8 cellular contexts compared by ENCODE assay signal in the genomic region with DNA sequence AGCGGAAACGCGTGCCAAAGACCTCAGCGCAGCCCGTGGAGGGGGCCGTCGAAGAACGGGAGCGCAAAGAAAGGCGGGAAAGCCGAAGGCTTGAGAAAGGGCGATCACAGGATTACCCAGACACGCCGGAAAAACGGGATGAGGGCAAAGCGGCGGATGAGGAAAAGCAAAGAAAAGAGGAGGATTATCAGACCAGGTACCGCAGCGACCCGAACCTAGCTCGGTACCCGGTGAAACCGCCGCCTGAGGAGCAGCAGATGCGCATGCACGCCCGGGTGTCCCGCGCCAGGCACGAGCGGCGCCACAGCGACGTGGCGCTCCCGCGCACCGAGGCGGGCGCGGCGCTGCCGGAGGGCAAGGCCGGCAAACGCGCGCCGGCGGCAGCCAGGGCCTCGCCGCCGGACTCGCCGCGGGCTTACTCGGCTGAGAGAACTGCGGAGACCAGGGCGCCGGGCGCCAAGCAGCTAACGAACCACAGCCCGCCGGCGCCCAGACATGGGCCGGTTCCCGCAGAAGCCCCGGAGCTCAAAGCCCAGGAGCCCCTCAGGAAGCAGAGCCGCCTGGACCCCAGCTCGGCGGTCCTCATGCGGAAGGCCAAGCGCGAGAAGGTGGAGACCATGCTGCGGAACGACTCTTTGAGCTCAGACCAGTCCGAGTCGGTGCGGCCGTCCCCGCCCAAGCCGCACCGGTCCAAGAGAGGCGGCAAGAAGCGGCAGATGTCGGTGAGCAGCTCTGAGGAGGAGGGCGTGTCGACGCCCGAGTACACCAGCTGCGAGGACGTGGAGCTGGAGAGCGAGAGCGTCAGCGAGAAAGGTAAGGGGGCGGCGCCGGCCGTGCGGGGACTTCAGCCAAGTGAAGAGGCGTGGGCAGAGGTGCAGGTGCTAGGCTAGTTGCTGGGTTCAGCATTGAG.
DNase-seq lines count a peak whose midpoint lies in the region; ATAC-seq and TF ChIP-seq lines count a peak whose summit lies in the region.

No MANE protein-coding gene starts in this region.

- H3K27ac Mint-ChIP-seq in activated T-helper 17 cell treated with anti-CD3 and anti-CD28 coated beads, Interleukin-2, amount 50 U/mL, for 72 hours, result no peak overlapping the region

- H3K4me3 ChIP-seq in KMS-11 (IDR thresholded peaks at IDR 0.05; ENCODE audit: insufficient read depth, low read depth, low read length) (no peak overlapping the region), iPS DF 6.9 (ENCODE audit: low read length) (peak overlapping the region; percentile 13; the same call in 1 of the 2 replicates), skeletal muscle tissue (ENCODE audit: low read length in 3 of 3) (peak overlapping the region; percentile 14 to 61 (median 56))

- H3K4me1 ChIP-seq in ES-I3 (ENCODE audit: insufficient read depth, low read length) (no peaks in the 10 kb centered on the region), KMS-11 (ENCODE audit: low read depth, poor library complexity, severe bottlenecking) (peaks cover 7% of the 10 kb centered on the region), iPS DF 6.9 (ENCODE audit: control insufficient read depth, insufficient read depth, low read length) (no peaks in the 10 kb centered on the region), skeletal muscle tissue (ENCODE audit: control insufficient read depth in 3 of 3, insufficient read depth in 3 of 3, low read length in 3 of 3) (peaks cover 5 to 9% (median 5%) of the 10 kb centered on the region in 3 donors)

- peaks cover 4% of the 10 kb centered on the region for H3K4me1 Mint-ChIP-seq in activated T-helper 17 cell treated with anti-CD3 and anti-CD28 coated beads, Interleukin-2, amount 50 U/mL, for 72 hours

- H3K9me3 Mint-ChIP-seq in activated T-helper 17 cell treated with anti-CD3 and anti-CD28 coated beads, Interleukin-2, amount 50 U/mL, for 72 hours, result peaks cover 12% of the 10 kb centered on the region

- H4K20me1 ChIP-seq in KMS-11 (ENCODE audit: insufficient read depth), result no peaks in the 10 kb centered on the region

- DNase-seq in anterior cingulate cortex (lab: John Stamatoyannopoulos, UW) (peak in 40 of 58 donors; percentile 5 to 54 (median 28)), iPS DF 6.9 (ENCODE audit: low read depth, low spot score) (peak; percentile 41), NCI-H1436 (lab: John Stamatoyannopoulos, UW) (no peak)

- H3K9me3 ChIP-seq in ES-I3 (ENCODE audit: control insufficient read depth, insufficient read depth, low read length) (no peaks in the 10 kb centered on the region), iPS DF 6.9 (ENCODE audit: control insufficient read depth, insufficient read depth, low read length) (no peaks in the 10 kb centered on the region), skeletal muscle tissue (ENCODE audit: control insufficient read depth in 3 of 3, low read length in 3 of 3) (no peaks in the 10 kb centered on the region)

- H3K36me3 Mint-ChIP-seq in activated T-helper 17 cell treated with anti-CD3 and anti-CD28 coated beads, Interleukin-2, amount 50 U/mL, for 72 hours (ENCODE audit: low read depth), result peaks cover 6% of the 10 kb centered on the region

- no peak overlapping the region for H3K4me3 Mint-ChIP-seq in activated T-helper 17 cell treated with anti-CD3 and anti-CD28 coated beads, Interleukin-2, amount 50 U/mL, for 72 hours

- no peaks in the 10 kb centered on the region; the same call in 1 of the 2 replicates for H3K27me3 ChIP-seq in KMS-11 (ENCODE audit: insufficient read depth, low read depth)
- peaks cover 1% of the 10 kb centered on the region; the same call in 1 of the 2 replicates for H3K27me3 ChIP-seq in iPS DF 6.9 (ENCODE audit: control insufficient read depth, insufficient read depth, low read length)
- H3K27me3 ChIP-seq in skeletal muscle tissue (ENCODE audit: control insufficient read depth in 3 of 3, insufficient read depth in 3 of 3, low read length in 3 of 3), result peaks cover 17 to 24% (median 17%) of the 10 kb centered on the region in 3 donors

- peak; percentile 69 for ATAC-seq in GM21367 (IDR thresholded peaks at IDR 0.05; ENCODE audit: unreplicated experiment)
- no peak for ATAC-seq in activated T-helper 17 cell treated with anti-CD3 and anti-CD28 coated beads, Interleukin-2, amount 50 U/mL, for 72 hours (replicated peaks)

- H3K27me3 Mint-ChIP-seq in activated T-helper 17 cell treated with anti-CD3 and anti-CD28 coated beads, Interleukin-2, amount 50 U/mL, for 72 hours, result peaks cover 32% of the 10 kb centered on the region

- no peak for TF ChIP-seq CTCF in KMS-11 (conservative IDR thresholded peaks at IDR 0.05; ENCODE audit: low read depth, low read length)

- H2AFZ ChIP-seq in KMS-11 (ENCODE audit: low read depth), result peak overlapping the region; percentile 92

- no peak overlapping the region for H3K27ac ChIP-seq in KMS-11
- H3K27ac ChIP-seq in iPS DF 6.9 (ENCODE audit: low read length), result no peak overlapping the region
- H3K27ac ChIP-seq in skeletal muscle tissue (ENCODE audit: low read depth, low read length), result no peak overlapping the region

- H3K4me2 ChIP-seq in KMS-11, result peak overlapping the region; percentile 73

- H3K36me3 ChIP-seq in ES-I3 (ENCODE audit: insufficient read depth, low read length) (no peaks in the 10 kb centered on the region), KMS-11 (ENCODE audit: insufficient read depth) (no peaks in the 10 kb centered on the region), iPS DF 6.9 (ENCODE audit: control insufficient read depth, insufficient read depth, low read length) (no peaks in the 10 kb centered on the region), skeletal muscle tissue (ENCODE audit: control insufficient read depth in 3 of 3, insufficient read depth in 3 of 3, low read length in 3 of 3) (no peaks in the 10 kb centered on the region)

- no peaks in the 10 kb centered on the region for H3K79me2 ChIP-seq in KMS-11 (ENCODE audit: insufficient read depth, low read depth)

- H3K9ac ChIP-seq in ES-I3 (ENCODE audit: low read depth, low read length), result peak overlapping the region; percentile 72
- H3K9ac ChIP-seq in KMS-11, result peak overlapping the region; percentile 44; the same call in 1 of the 2 replicates
- H3K9ac ChIP-seq in skeletal muscle tissue (ENCODE audit: low read depth in 1 of 3, low read length in 3 of 3), result no peak overlapping the region

- whole genome bisulfite sequencing in iPS DF 6.9 (ENCODE audit: insufficient coverage, insufficient read length), result no CpG with 5 or more reads among the region's 100 CpGs

Comparison
In these comparisons a context has a peak if more than half of its experiments do, and no peak if none do; other contexts are left out.
1. H3K9ac ChIP-seq: peak in ES-I3 (single experiment) and KMS-11 (single experiment); none in skeletal muscle tissue (0 of 3).